Comparison of ENCODE assay signal across 8 cellular contexts in the genomic region with DNA sequence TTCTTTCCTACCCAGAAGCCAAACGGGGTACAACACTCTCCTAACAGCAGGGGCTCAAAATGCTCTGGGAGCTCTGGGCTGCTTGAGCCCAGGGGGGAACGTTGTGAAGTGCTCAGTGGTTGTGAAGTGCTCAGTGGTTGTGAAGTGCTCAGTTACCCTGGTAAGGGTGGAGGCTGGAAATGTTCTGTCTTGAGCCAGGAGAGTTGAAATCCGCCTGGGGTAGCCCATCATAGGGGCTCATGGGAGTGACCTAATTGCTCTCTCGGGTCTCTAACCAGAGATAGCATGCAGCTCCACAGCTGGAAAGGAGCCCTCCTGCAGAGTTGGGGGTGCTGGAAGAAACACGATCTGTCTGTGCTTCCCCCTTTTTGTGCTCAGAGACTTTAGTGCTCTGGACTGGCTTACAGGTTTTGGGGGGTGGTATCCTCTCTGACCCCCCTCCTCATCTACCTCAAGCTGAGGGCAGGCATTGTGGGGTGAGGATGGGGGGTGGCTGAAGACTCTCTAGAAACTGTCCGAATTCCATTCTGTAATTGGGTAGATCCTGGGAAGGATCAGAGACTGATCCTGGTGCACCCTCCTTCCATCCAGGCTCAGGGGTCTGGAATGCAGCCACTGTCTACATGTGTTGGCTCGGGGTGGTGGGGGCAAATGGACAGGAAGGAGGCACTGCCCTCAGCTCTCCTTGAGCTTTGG. TPM values are rescaled to one million over a fixed set of nuclear protein-coding genes. Genes with fewer than 3 reads are reported as not detected.
DNase-seq lines count a peak whose midpoint lies in the region; ATAC-seq and TF ChIP-seq lines count a peak whose summit lies in the region.

No MANE protein-coding gene starts in this region.

- H3K36me3 ChIP-seq in fibroblast of lung (ENCODE audit: control insufficient read depth, insufficient read depth, low read length) (no peaks in the 10 kb centered on the region), parathyroid adenoma (ENCODE audit: control insufficient read depth, insufficient read depth, low read length) (no peaks in the 10 kb centered on the region)

- H2AFZ ChIP-seq in fibroblast of lung (ENCODE audit: low read length) (no peak overlapping the region), parathyroid adenoma (no peak overlapping the region)

- DNase-seq in Calu3 (no peak), T-cell (peak in 2 of 34 experiments; percentile 3 to 8), fibroblast of lung (ENCODE audit: low read depth in 2 of 2) (no peak), MV-4-11 (lab: John Stamatoyannopoulos, UW) (no peak), ecto neural progenitor cell (ENCODE audit: low spot score) (no peak), occipital lobe (lab: John Stamatoyannopoulos, UW) (no peak)

- H4K20me1 ChIP-seq in fibroblast of lung (ENCODE audit: control insufficient read depth, extremely low read depth, insufficient read depth, low read length) = no peaks in the 10 kb centered on the region

- H3K4me3 ChIP-seq in fibroblast of lung (replicated peaks in 1 of 4; ENCODE audit: control extremely low read depth in 1 of 4, insufficient read depth in 1 of 4, low read depth in 3 of 4, low read length in 4 of 4) (peak overlapping the region; percentile 47 to 81 (median 62)), parathyroid adenoma (ENCODE audit: low read depth, low read length) (peak overlapping the region; percentile 34)

- intact Hi-C loops in Calu3 (cut with micrococcal nuclease; ENCODE audit: unreplicated experiment) = no loop called here

- no peaks in the 10 kb centered on the region for H3K27me3 Mint-ChIP-seq in Calu3 (ENCODE audit: unreplicated experiment)
- H3K27me3 Mint-ChIP-seq in T-cell = no peaks in the 10 kb centered on the region

- H3K27ac Mint-ChIP-seq in Calu3 (ENCODE audit: unreplicated experiment) = peak overlapping the region; percentile 70
- H3K27ac Mint-ChIP-seq in T-cell = no peak overlapping the region

- H3K79me2 ChIP-seq in fibroblast of lung (ENCODE audit: control insufficient read depth, insufficient read depth, low read length) (peaks cover 18% of the 10 kb centered on the region), parathyroid adenoma (peaks cover 66% of the 10 kb centered on the region)

- H3K4me1 Mint-ChIP-seq in Calu3 (ENCODE audit: low read depth, unreplicated experiment) (peaks cover 43% of the 10 kb centered on the region), T-cell (peaks cover 20 to 27% (median 21%) of the 10 kb centered on the region in 3 donors)

- TF ChIP-seq CTCF in Calu3 (IDR thresholded peaks at IDR 0.05; ENCODE audit: unreplicated experiment) = no peak
- no peak for TF ChIP-seq CTCF in fibroblast of lung (conservative IDR thresholded peaks at IDR 0.05 in 1 of 2, IDR thresholded peaks at IDR 0.05 in 1 of 2; ENCODE audit: low read depth in 1 of 2, low read length in 2 of 2)
- TF ChIP-seq CTCF in parathyroid adenoma (IDR thresholded peaks at IDR 0.05) = no peak

- ATAC-seq in T-cell (replicated peaks in 1 of 4) (no peak), GM18498 (IDR thresholded peaks at IDR 0.05; ENCODE audit: unreplicated experiment) (no peak)

- CTCF ChIA-PET in Calu3 (lab: Charles Lee) (no interaction called here), T-cell (lab: Charles Lee) (interaction anchor here (0.5 to 1.6 kb wide), 3 partner anchors 390 to 1147 kb away, joined by 3 to 7 read pairs (median 4); no protein-coding TSS in a partner anchor)

- H3K27ac ChIP-seq in fibroblast of lung (ENCODE audit: insufficient read depth, low read length) = no peak overlapping the region
- peak overlapping the region; percentile 96 for H3K27ac ChIP-seq in parathyroid adenoma

- peak overlapping the region; percentile 59 for H3K4me2 ChIP-seq in fibroblast of lung (ENCODE audit: extremely low read depth, insufficient read depth, low read length)
- H3K4me2 ChIP-seq in parathyroid adenoma (ENCODE audit: low read length) = peak overlapping the region; percentile 65

- no TSS peak for BruUV-seq in Calu3 (replicated peaks; lab: Mats Ljungman, UMichigan)

- H3K4me3 Mint-ChIP-seq in Calu3 (ENCODE audit: low read depth, unreplicated experiment) (peak overlapping the region; percentile 87), T-cell (peak overlapping the region; percentile 47 to 93 (median 86))

- peaks cover 35% of the 10 kb centered on the region for H3K36me3 Mint-ChIP-seq in Calu3 (ENCODE audit: insufficient read depth, unreplicated experiment)
- H3K36me3 Mint-ChIP-seq in T-cell = no peaks in the 10 kb centered on the region

- H3K9me3 Mint-ChIP-seq in Calu3 (ENCODE audit: low read depth, unreplicated experiment) (no peaks in the 10 kb centered on the region), T-cell (no peaks in the 10 kb centered on the region)

- H3K4me1 ChIP-seq in fibroblast of lung (ENCODE audit: control insufficient read depth, extremely low read depth, insufficient read depth, low read length) (no peaks in the 10 kb centered on the region), parathyroid adenoma (peaks cover 9% of the 10 kb centered on the region)

- no peaks in the 10 kb centered on the region for H3K9me3 ChIP-seq in fibroblast of lung (ENCODE audit: control insufficient read depth, insufficient read depth, low read depth, low read length)
- no peaks in the 10 kb centered on the region for H3K9me3 ChIP-seq in parathyroid adenoma (ENCODE audit: control insufficient read depth, low read length)

- H3K9ac ChIP-seq in fibroblast of lung (ENCODE audit: insufficient read depth, low read length) (no peak overlapping the region), parathyroid adenoma (no peak overlapping the region)

- H3K27me3 ChIP-seq in fibroblast of lung (ENCODE audit: control insufficient read depth, insufficient read depth, low read length) (no peaks in the 10 kb centered on the region), parathyroid adenoma (ENCODE audit: control insufficient read depth, insufficient read depth, low read length) (no peaks in the 10 kb centered on the region)

- POLR2A ChIA-PET in T-cell (lab: Charles Lee) = no interaction called here

RNA-seq across cellular contexts. Expression of a gene that starts 2.7 kb away (rescaled TPM):
- total RNA-seq in Calu3 (2022) (12.6 and 20.7 TPM in 2 replicates), T-cell (1 to 10 TPM; 3.9 to 7.8 (median 7.4) TPM), fibroblast of lung (41.1 and 43.4 TPM in 2 replicates), occipital lobe (22.3 TPM)
- 12.6 and 16.4 TPM in 2 replicates for polyA plus RNA-seq in fibroblast of lung
- 14.0 and 19.6 TPM in 2 replicates for polyA plus RNA-seq in fibroblast of lung (2012)
- 17.4 and 19.7 TPM in 2 replicates for polyA minus RNA-seq in fibroblast of lung (ENCODE audit: low replicate concordance)
